In genomic region chr2:42914314-42914713, GRCh38 we compare ENCODE assay signal across 18 cellular contexts.
"Had no signal": no experiment of that assay in that cellular context is flagged by ENCODE, and none has a peak within 500 bp of the region (broad histone marks: within the 10 kb centered on the region; RNA-seq: fewer than 3 reads in every experiment).

No MANE protein-coding gene starts in this region.

- H3K36me3 ChIP-seq: pancreas had no signal

- ATAC-seq: activated CD8-positive, alpha-beta T cell treated with anti-CD3 and anti-CD28 coated beads, Interleukin-2, amount 10 ng/mL, durations not matched to agents 7 days and 5 days; naive thymus-derived CD4-positive, alpha-beta T cell; sciatic nerve; stimulated activated effector memory CD8-positive, alpha-beta T cell treated with anti-CD3 and anti-CD28 coated beads, Interleukin-12 subunit alpha, Interleukin-12 subunit beta, amount 100 ng/mL, for 72 hours had no signal

- DNase-seq: activated CD4-positive, alpha-beta T cell treated with anti-CD3 and anti-CD28 coated beads, Interleukin-2, amount 10 ng/mL, durations not matched to agents 24 days and 14 days; activated CD4-positive, CD25-positive, alpha-beta regulatory T cell; activated CD8-positive, alpha-beta memory T cell treated with anti-CD3 and anti-CD28 coated beads, Interleukin-2, amount 50 U/mL, for 48 hours; activated CD8-positive, alpha-beta T cell treated with anti-CD3 and anti-CD28 coated beads, Interleukin-2, amount 10 ng/mL, durations not matched to agents 7 days and 5 days; activated gamma-delta T cell treated with Interleukin-2 at 50 U/mL for 16 hours; amygdala; body of pancreas; cortex of kidney; effector CD8-positive, alpha-beta T cell; foreskin melanocyte; immature natural killer cell; naive thymus-derived CD4-positive, alpha-beta T cell; pancreas; stimulated activated CD4-positive, alpha-beta T cell treated with anti-CD3 and anti-CD28 coated beads, Interleukin-12 subunit alpha, Interleukin-12 subunit beta, amount 100 ng/mL, for 4 hours; T-helper 2 cell had no signal

- H3K27me3 ChIP-seq: body of pancreas, pancreas had no signal

- H3K4me3 ChIP-seq: body of pancreas, pancreas had no signal

- H3K27ac ChIP-seq: body of pancreas, epithelial cell of prostate, pancreas had no signal

- H3K9me3 ChIP-seq: body of pancreas, pancreas had no signal
